ENCODE assay signal across 9 cellular contexts in genomic region chr6:114342826-114343781, GRCh38. TPM values are rescaled to one million over a fixed set of nuclear protein-coding genes. Genes with fewer than 3 reads are reported as not detected.
A peak's percentile ranks its signal among the peaks of the same experiment; 100 is the strongest.
DNase-seq lines count a peak whose midpoint lies in the region; ATAC-seq and TF ChIP-seq lines count a peak whose summit lies in the region.
"Had no signal": no experiment of that assay in that cellular context is flagged by ENCODE, and none has a peak within 500 bp of the region (broad histone marks: within the 10 kb centered on the region; RNA-seq: fewer than 3 reads in every experiment).

A gene with protein sequence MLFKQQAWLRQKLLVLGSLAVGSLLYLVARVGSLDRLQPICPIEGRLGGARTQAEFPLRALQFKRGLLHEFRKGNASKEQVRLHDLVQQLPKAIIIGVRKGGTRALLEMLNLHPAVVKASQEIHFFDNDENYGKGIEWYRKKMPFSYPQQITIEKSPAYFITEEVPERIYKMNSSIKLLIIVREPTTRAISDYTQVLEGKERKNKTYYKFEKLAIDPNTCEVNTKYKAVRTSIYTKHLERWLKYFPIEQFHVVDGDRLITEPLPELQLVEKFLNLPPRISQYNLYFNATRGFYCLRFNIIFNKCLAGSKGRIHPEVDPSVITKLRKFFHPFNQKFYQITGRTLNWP (minus strand): TSS chr6:114343023. CDS start chr6:114062845, 280,178 bp downstream.

- H3K36me3 Mint-ChIP-seq in activated T-cell treated with anti-CD3 and anti-CD28 coated beads, Interleukin-2, amount 50 U/mL, for 24 hours (ENCODE audit: low read depth) = no peaks in the 10 kb centered on the region
- H3K36me3 Mint-ChIP-seq in activated naive CD8-positive, alpha-beta T cell treated with anti-CD3 and anti-CD28 coated beads, Interleukin-2, amount 10 ng/mL, durations not matched to agents 7 days and 5 days = peaks cover 1% of the 10 kb centered on the region
- peaks cover 0 to 4% (median 0%) of the 10 kb centered on the region in 3 donors for H3K36me3 Mint-ChIP-seq in CD8-positive, alpha-beta memory T cell

- intact Hi-C loops in left ventricle myocardium inferior (cut with micrococcal nuclease) = no loop called here
- intact Hi-C loops in posterior cingulate gyrus (cut with DNase I) = loop anchor here (1.0 to 5.0 kb wide), 2 partner anchors 246 to 348 kb away; no protein-coding TSS in a partner anchor

- H3K36me3 ChIP-seq in left ventricle myocardium inferior = no peaks in the 10 kb centered on the region
- no peaks in the 10 kb centered on the region for H3K36me3 ChIP-seq in CD8-positive, alpha-beta memory T cell (ENCODE audit: insufficient read depth, low read length)

- peak; percentile 50 for ATAC-seq in activated naive CD8-positive, alpha-beta T cell treated with anti-CD3 and anti-CD28 coated beads, Interleukin-2, amount 10 ng/mL, durations not matched to agents 7 days and 5 days (ENCODE audit: low read depth)
- no peak for ATAC-seq in HG03469 (IDR thresholded peaks at IDR 0.05; ENCODE audit: unreplicated experiment)

- POLR2A ChIA-PET in activated naive CD8-positive, alpha-beta T cell treated with anti-CD3 and anti-CD28 coated beads, Interleukin-2, amount 10 ng/mL, durations not matched to agents 7 days and 5 days (lab: Charles Lee) = no interaction called here
- POLR2A ChIA-PET in CD8-positive, alpha-beta memory T cell (lab: Charles Lee) = no interaction called here

- H3K9me3 Mint-ChIP-seq in activated T-cell treated with anti-CD3 and anti-CD28 coated beads, Interleukin-2, amount 50 U/mL, for 24 hours = no peaks in the 10 kb centered on the region
- no peaks in the 10 kb centered on the region for H3K9me3 Mint-ChIP-seq in activated naive CD8-positive, alpha-beta T cell treated with anti-CD3 and anti-CD28 coated beads, Interleukin-2, amount 10 ng/mL, durations not matched to agents 7 days and 5 days
- peaks cover 0 to 7% (median 3%) of the 10 kb centered on the region in 5 donors for H3K9me3 Mint-ChIP-seq in CD8-positive, alpha-beta memory T cell

- no peak within 1 kb of the TSS for H3K4me3 Mint-ChIP-seq in activated T-cell treated with anti-CD3 and anti-CD28 coated beads, Interleukin-2, amount 50 U/mL, for 24 hours
- H3K4me3 Mint-ChIP-seq in activated naive CD8-positive, alpha-beta T cell treated with anti-CD3 and anti-CD28 coated beads, Interleukin-2, amount 10 ng/mL, durations not matched to agents 7 days and 5 days = peak within 1 kb of the TSS; percentile 38
- no peak within 1 kb of the TSS for H3K4me3 Mint-ChIP-seq in CD8-positive, alpha-beta memory T cell

- peaks cover 22% of the 10 kb centered on the region for H3K4me1 ChIP-seq in left ventricle myocardium inferior
- no peaks in the 10 kb centered on the region for H3K4me1 ChIP-seq in CD8-positive, alpha-beta memory T cell (ENCODE audit: insufficient read depth, low read length)

- DNase-seq in activated T-cell treated with anti-CD3 and anti-CD28 coated beads, Interleukin-2, amount 50 U/mL, for 24 hours = peak; percentile 28
- no peak for DNase-seq in activated T-cell treated with anti-CD3 and anti-CD28 coated beads for 4 hours
- DNase-seq in NCI-H146 treated with DMSO at 0.1 percent for 48 hours (lab: John Stamatoyannopoulos, UW; ENCODE audit: unreplicated experiment) = peak; percentile 13
- DNase-seq in activated naive CD8-positive, alpha-beta T cell treated with anti-CD3 and anti-CD28 coated beads, Interleukin-2, amount 10 ng/mL, durations not matched to agents 7 days and 5 days = peak; percentile 32
- no peak for DNase-seq in left ventricle myocardium inferior
- DNase-seq in posterior cingulate gyrus = peak; percentile 57 to 96 (median 72)
- DNase-seq in CD8-positive, alpha-beta memory T cell = no peak

- no peak within 1 kb of the TSS for H3K27ac Mint-ChIP-seq in activated T-cell treated with anti-CD3 and anti-CD28 coated beads, Interleukin-2, amount 50 U/mL, for 24 hours
- H3K27ac Mint-ChIP-seq in activated naive CD8-positive, alpha-beta T cell treated with anti-CD3 and anti-CD28 coated beads, Interleukin-2, amount 10 ng/mL, durations not matched to agents 7 days and 5 days = no peak within 1 kb of the TSS
- no peak within 1 kb of the TSS for H3K27ac Mint-ChIP-seq in CD8-positive, alpha-beta memory T cell

- H3K9me3 ChIP-seq in left ventricle myocardium inferior (replicated peaks) = no peaks in the 10 kb centered on the region
- H3K9me3 ChIP-seq in CD8-positive, alpha-beta memory T cell (ENCODE audit: low read length) = no peaks in the 10 kb centered on the region

- peaks cover 50% of the 10 kb centered on the region for H3K27me3 Mint-ChIP-seq in activated T-cell treated with anti-CD3 and anti-CD28 coated beads, Interleukin-2, amount 50 U/mL, for 24 hours
- peaks cover 38% of the 10 kb centered on the region for H3K27me3 Mint-ChIP-seq in activated naive CD8-positive, alpha-beta T cell treated with anti-CD3 and anti-CD28 coated beads, Interleukin-2, amount 10 ng/mL, durations not matched to agents 7 days and 5 days
- peaks cover 9 to 22% of the 10 kb centered on the region in 2 donors for H3K27me3 Mint-ChIP-seq in CD8-positive, alpha-beta memory T cell

- H3K4me3 ChIP-seq in left ventricle myocardium inferior = peak within 1 kb of the TSS; percentile 67
- no peak within 1 kb of the TSS for H3K4me3 ChIP-seq in CD8-positive, alpha-beta memory T cell (ENCODE audit: low read length)

- peak; percentile 47 for TF ChIP-seq CTCF in left ventricle myocardium inferior (IDR thresholded peaks at IDR 0.05; ENCODE audit: borderline replicate concordance)

- peaks cover 6% of the 10 kb centered on the region for H3K4me1 Mint-ChIP-seq in activated T-cell treated with anti-CD3 and anti-CD28 coated beads, Interleukin-2, amount 50 U/mL, for 24 hours (ENCODE audit: low read depth)
- H3K4me1 Mint-ChIP-seq in activated naive CD8-positive, alpha-beta T cell treated with anti-CD3 and anti-CD28 coated beads, Interleukin-2, amount 10 ng/mL, durations not matched to agents 7 days and 5 days = peaks cover 6% of the 10 kb centered on the region
- peaks cover 2 to 8% (median 4%) of the 10 kb centered on the region in 3 donors for H3K4me1 Mint-ChIP-seq in CD8-positive, alpha-beta memory T cell

- CTCF ChIA-PET in CD8-positive, alpha-beta memory T cell (lab: Charles Lee) = no interaction called here

- no peak within 1 kb of the TSS for H3K27ac ChIP-seq in left ventricle myocardium inferior (replicated peaks)
- H3K27ac ChIP-seq in CD8-positive, alpha-beta memory T cell (ENCODE audit: low read depth, low read length) = no peak within 1 kb of the TSS

- peaks cover 70% of the 10 kb centered on the region for H3K27me3 ChIP-seq in left ventricle myocardium inferior (ENCODE audit: low read depth)
- no peaks in the 10 kb centered on the region for H3K27me3 ChIP-seq in CD8-positive, alpha-beta memory T cell (ENCODE audit: insufficient read depth, low read length, poor library complexity, severe bottlenecking)

RNA-seq across cellular contexts. Expression of the gene that starts here (rescaled TPM):
- total RNA-seq in activated naive CD8-positive, alpha-beta T cell treated with anti-CD3 and anti-CD28 coated beads, Interleukin-2, amount 10 ng/mL, durations not matched to agents 7 days and 5 days = not detected
- total RNA-seq in left ventricle myocardium inferior = not detected
- not detected for total RNA-seq in CD8-positive, alpha-beta memory T cell
- not detected for polyA plus RNA-seq in CD8-positive, alpha-beta memory T cell
- total RNA-seq: lung microvascular endothelial cell had no signal

Comparison
In these comparisons a context has a peak if more than half of its experiments do, and no peak if none do; other contexts are left out.
1. DNase-seq: peak in activated T-cell treated with anti-CD3 and anti-CD28 coated beads, Interleukin-2, amount 50 U/mL, for 24 hours (single experiment), NCI-H146 treated with DMSO at 0.1 percent for 48 hours (single experiment) and posterior cingulate gyrus (10 of 10); none in activated T-cell treated with anti-CD3 and anti-CD28 coated beads for 4 hours (single experiment), left ventricle myocardium inferior (single experiment) and CD8-positive, alpha-beta memory T cell (0 of 5).
2. Peak in DNase-seq and ATAC-seq in activated naive CD8-positive, alpha-beta T cell treated with anti-CD3 and anti-CD28 coated beads, Interleukin-2, amount 10 ng/mL, durations not matched to agents 7 days and 5 days; RNA of the gene not detected or under 1 TPM.